In genomic region chr1:87131809-87132663, GRCh38 we compare ENCODE assay signal across 8 cellular contexts.
DNase-seq lines count a peak whose midpoint lies in the region; ATAC-seq and TF ChIP-seq lines count a peak whose summit lies in the region.

No MANE protein-coding gene starts in this region.

- H3K27ac Mint-ChIP-seq in neural crest cell (ENCODE audit: unreplicated experiment), result no peak overlapping the region

- peak; percentile 97 for ATAC-seq in GM21423 (IDR thresholded peaks at IDR 0.05; ENCODE audit: unreplicated experiment)

- WGBS in stomach, 5 donors, result 16 to 23% (median 20%) methylated on average over 38 to 66 of the region's 66 CpGs

- TF ChIP-seq EP300 in stomach (IDR thresholded peaks at IDR 0.05), result no peak

- H3K27me3 Mint-ChIP-seq in neural crest cell (ENCODE audit: low read depth), result no peaks in the 10 kb centered on the region

- TF ChIP-seq POLR2A in stomach (IDR thresholded peaks at IDR 0.05), result no peak

- peaks cover 0 to 6% (median 0%) of the 10 kb centered on the region in 3 donors for H3K27me3 ChIP-seq in stomach

- H3K9me3 Mint-ChIP-seq in neural crest cell, result no peaks in the 10 kb centered on the region

- H3K4me3 ChIP-seq in stomach, result peak overlapping the region; percentile 45 to 56 (median 50)

- intact Hi-C loops in stomach (cut with DNase I; ENCODE audit: low total_unique reads), result loop anchor here (10.0 kb wide), 1 partner anchor 163 kb away; no protein-coding TSS in a partner anchor

- TF ChIP-seq CTCF in neural crest cell (conservative IDR thresholded peaks at IDR 0.05) (peak; percentile 97), stomach (IDR thresholded peaks at IDR 0.05) (peak in 5 of 7 experiments; percentile 74 to 92 (median 83))

- no peaks in the 10 kb centered on the region for H3K36me3 Mint-ChIP-seq in neural crest cell (ENCODE audit: low read depth)

- peak overlapping the region; percentile 78 for H3K4me3 Mint-ChIP-seq in neural crest cell

- peak overlapping the region in 3 of 5 donors; percentile 37 to 67 (median 59) for H3K27ac ChIP-seq in stomach

- H3K9me3 ChIP-seq in stomach, result no peaks in the 10 kb centered on the region

- H3K4me1 Mint-ChIP-seq in neural crest cell, result peaks cover 45% of the 10 kb centered on the region

- peak; percentile 83 for DNase-seq in DMS53 treated with DMSO at 0.1 percent for 48 hours (lab: John Stamatoyannopoulos, UW; ENCODE audit: unreplicated experiment)
- peak in 64 of 76 experiments; percentile 6 to 72 (median 48) for DNase-seq in HUDEP-2 (lab: John Stamatoyannopoulos, UW; ENCODE audit: unreplicated experiment in 76 of 76)
- DNase-seq in RPMI7951 (ENCODE audit: low read depth), result peak; percentile 76
- peak; percentile 52 for DNase-seq in activated T-helper 9 cell treated with anti-CD3 and anti-CD28 coated beads, Interleukin-2, amount 50 U/mL, for 16 hours (ENCODE audit: low read depth)
- peak; percentile 53 for DNase-seq in fibroblast of the conjunctiva (ENCODE audit: low read depth)
- peak; percentile 90 for DNase-seq in neural crest cell (ENCODE audit: low read depth, low spot score)
- peak; percentile 79 for DNase-seq in stomach

- H3K4me1 ChIP-seq in stomach, result peaks cover 0 to 15% (median 7%) of the 10 kb centered on the region in 4 donors

- H3K36me3 ChIP-seq in stomach, result no peaks in the 10 kb centered on the region

Comparison
In these comparisons a context has a peak if more than half of its experiments do, and no peak if none do; other contexts are left out.
1. Peak in every context shown above with its lines: DNase-seq, ATAC-seq, H3K4me3 ChIP-seq and H3K27ac ChIP-seq.